11 cellular contexts compared by ENCODE assay signal in the genomic region with DNA sequence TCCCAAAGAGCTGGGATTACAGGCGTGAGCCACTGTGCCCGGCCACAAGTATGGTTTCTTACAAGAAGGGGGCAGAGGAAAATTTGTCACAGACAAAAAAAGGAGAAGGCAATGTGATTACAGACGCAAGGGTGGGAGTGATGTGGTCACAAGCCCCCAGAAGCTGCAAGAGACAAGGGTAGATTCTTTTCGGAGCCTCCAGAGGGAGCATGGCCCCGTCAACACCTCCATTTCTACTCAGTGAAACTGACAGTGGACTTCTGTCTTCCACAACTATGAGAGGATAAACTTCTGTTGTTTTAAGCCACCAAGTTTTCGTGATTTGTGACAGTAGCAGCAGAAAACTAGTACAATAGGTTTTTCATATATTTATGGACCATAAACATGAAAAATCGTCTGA. TPM values are rescaled to one million over a fixed set of nuclear protein-coding genes. Genes with fewer than 3 reads are reported as not detected.
DNase-seq lines count a peak whose midpoint lies in the region; ATAC-seq and TF ChIP-seq lines count a peak whose summit lies in the region.
"Had no signal": no experiment of that assay in that cellular context is flagged by ENCODE, and none has a peak within 500 bp of the region (broad histone marks: within the 10 kb centered on the region; RNA-seq: fewer than 3 reads in every experiment).

No MANE protein-coding gene starts in this region.

- no peak overlapping the region for H3K27ac Mint-ChIP-seq in T-cell

- no peak overlapping the region for H3K4me3 Mint-ChIP-seq in T-cell

- ATAC-seq in T-cell (replicated peaks in 1 of 4), result no peak

- DNase-seq in DMS 273 (lab: John Stamatoyannopoulos, UW; ENCODE audit: unreplicated experiment) (peak; percentile 56), DMS 273 treated with DMSO at 0.1 percent for 48 hours (lab: John Stamatoyannopoulos, UW) (no peak), NCI-H82 treated with DMSO at 0.1 percent for 48 hours (lab: John Stamatoyannopoulos, UW; ENCODE audit: unreplicated experiment) (peak; percentile 22), epithelial cell of proximal tubule (ENCODE audit: low read depth) (no peak), retina (peak; percentile 39), T-cell (no peak), RWPE1 (ENCODE audit: low spot score) (no peak), mucosa of gallbladder (ENCODE audit: low spot score) (no peak)
- DNase-seq: kidney glomerular epithelial cell, NCI-H345 had no signal

- no peaks in the 10 kb centered on the region for H3K9me3 Mint-ChIP-seq in T-cell

- peaks cover 42 to 43% of the 10 kb centered on the region in 2 donors for H3K27me3 Mint-ChIP-seq in T-cell

- H3K27ac ChIP-seq in RWPE1, result no peak overlapping the region
- H3K27ac ChIP-seq: 22Rv1 had no signal

- peaks cover 0 to 13% (median 11%) of the 10 kb centered on the region in 3 donors for H3K4me1 Mint-ChIP-seq in T-cell

- no peaks in the 10 kb centered on the region for H3K36me3 Mint-ChIP-seq in T-cell

- CTCF ChIA-PET in T-cell (lab: Charles Lee), result no interaction called here
- CTCF ChIA-PET in RWPE1 (lab: Yijun Ruan, JAX), result no interaction called here

- TF ChIP-seq CTCF in epithelial cell of proximal tubule (conservative IDR thresholded peaks at IDR 0.05; ENCODE audit: low read depth, low read length) (peak; percentile 49), RWPE1 (conservative IDR thresholded peaks at IDR 0.05; ENCODE audit: low read depth) (no peak)

- POLR2A ChIA-PET in T-cell (lab: Charles Lee) (no interaction called here), RWPE1 (lab: Yijun Ruan, JAX; ENCODE audit: low non-redundant PET) (no interaction called here)

- no peak overlapping the region for H3K4me3 ChIP-seq in epithelial cell of proximal tubule (ENCODE audit: low read depth, low read length)

RNA-seq across cellular contexts. Expression of gene TCF7L1, which starts 2.1 kb away (rescaled TPM):
- total RNA-seq in epithelial cell of proximal tubule (1.1 and 1.4 TPM in 2 replicates), T-cell (under 1 TPM in 3 of 5 donors, not detected in 2; 0.07 to 0.16 (median 0.15) TPM), mucosa of gallbladder (7.6 TPM)

Comparison
In these comparisons a context has a peak if more than half of its experiments do, and no peak if none do; other contexts are left out.
1. DNase-seq: peak in DMS 273 (single experiment), NCI-H82 treated with DMSO at 0.1 percent for 48 hours (single experiment) and retina (single experiment); none in DMS 273 treated with DMSO at 0.1 percent for 48 hours (single experiment), epithelial cell of proximal tubule (single experiment), T-cell (0 of 34), RWPE1 (single experiment) and mucosa of gallbladder (single experiment).